23 cellular contexts compared by ENCODE assay signal in the genomic region with DNA sequence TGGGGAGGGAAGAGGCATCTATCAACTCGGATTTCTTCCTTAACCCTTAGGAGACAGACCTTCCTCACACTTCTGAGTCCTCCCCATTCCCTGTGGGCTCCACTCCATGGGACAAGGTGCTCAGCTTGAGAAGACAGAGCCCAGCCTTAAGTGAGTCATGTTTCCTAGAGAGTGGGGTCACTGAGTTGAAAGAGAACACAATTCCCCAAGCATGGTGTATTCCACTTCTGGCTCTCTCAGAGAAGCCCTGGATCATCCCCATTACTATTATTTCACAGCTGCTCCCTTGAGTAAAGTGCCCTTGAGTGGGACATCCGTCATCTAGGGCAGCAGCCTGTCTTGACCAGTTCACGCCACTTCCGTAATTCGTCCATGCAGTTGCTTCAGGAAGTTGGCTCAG.
A peak's percentile ranks its signal among the peaks of the same experiment; 100 is the strongest.
DNase-seq lines count a peak whose midpoint lies in the region; TF ChIP-seq lines count a peak whose summit lies in the region.
"Had no signal": no experiment of that assay in that cellular context is flagged by ENCODE, and none has a peak within 500 bp of the region (broad histone marks: within the 10 kb centered on the region; RNA-seq: fewer than 3 reads in every experiment).

No MANE protein-coding gene starts in this region.

- no peak overlapping the region for H2BK12ac ChIP-seq in neuronal stem cell (ENCODE audit: low read length)

- peaks cover 11% of the 10 kb centered on the region for H3K4me1 Mint-ChIP-seq in MCF 10A (ENCODE audit: insufficient read depth, unreplicated experiment)

- BruUV-seq in MCF 10A (replicated peaks; lab: Mats Ljungman, UMichigan), result no TSS peak

- no peak overlapping the region for H3K4ac ChIP-seq in neuronal stem cell (ENCODE audit: low read length)

- H3K9ac ChIP-seq in neuronal stem cell (ENCODE audit: low read depth, low read length, poor library complexity), result no peak overlapping the region

- no peak overlapping the region for H3K4me3 Mint-ChIP-seq in MCF 10A (ENCODE audit: unreplicated experiment)

- H3K79me1 ChIP-seq in neuronal stem cell (ENCODE audit: low read depth, low read length), result no peaks in the 10 kb centered on the region

- no peak overlapping the region for H3K27ac Mint-ChIP-seq in MCF 10A (ENCODE audit: low read depth, unreplicated experiment)

- H4K91ac ChIP-seq in neuronal stem cell (ENCODE audit: low read depth, low read length, poor library complexity), result no peak overlapping the region

- no peaks in the 10 kb centered on the region for H3K36me3 ChIP-seq in breast epithelium
- no peaks in the 10 kb centered on the region for H3K36me3 ChIP-seq in neuronal stem cell (replicated peaks in 1 of 2; ENCODE audit: control insufficient read depth in 2 of 2, insufficient read depth in 2 of 2, low read length in 2 of 2)
- H3K36me3 ChIP-seq: BE2C, MG63 had no signal

- H3K9me3 ChIP-seq in breast epithelium (peaks cover 0 to 8% of the 10 kb centered on the region in 2 donors), neuronal stem cell (replicated peaks in 1 of 2; ENCODE audit: control insufficient read depth in 2 of 2, insufficient read depth in 1 of 2, low read depth in 1 of 2, low read length in 2 of 2) (no peaks in the 10 kb centered on the region)
- H3K9me3 ChIP-seq: BE2C had no signal

- CTCF ChIA-PET in MCF 10A (lab: Yijun Ruan, JAX), result interaction anchor here (0.7 to 1.1 kb wide), 3 partner anchors 9 to 19 kb away, joined by 3 to 4 read pairs (median 3); no protein-coding TSS in a partner anchor

- no peak overlapping the region for H3K14ac ChIP-seq in neuronal stem cell (ENCODE audit: low read length)

- H2AFZ ChIP-seq in neuronal stem cell (ENCODE audit: low read length), result no peak overlapping the region

- POLR2A ChIA-PET in MCF 10A (lab: Yijun Ruan, JAX), result no interaction called here

- no peak overlapping the region for H2AK5ac ChIP-seq in neuronal stem cell (ENCODE audit: low read depth, low read length)

- no peak overlapping the region for H3K27ac ChIP-seq in breast epithelium
- no peak overlapping the region for H3K27ac ChIP-seq in neuronal stem cell (replicated peaks; ENCODE audit: low read length)
- H3K27ac ChIP-seq: HL-60, SK-N-MC had no signal

- peak overlapping the region; percentile 39 for H3K18ac ChIP-seq in neuronal stem cell (ENCODE audit: low read length)

- no peak overlapping the region for H3K23ac ChIP-seq in neuronal stem cell (ENCODE audit: low read depth, low read length, poor library complexity)

- no peak overlapping the region for H2BK5ac ChIP-seq in neuronal stem cell (ENCODE audit: low read length)

- H3K27me3 ChIP-seq in breast epithelium (no peaks in the 10 kb centered on the region), neuronal stem cell (ENCODE audit: control insufficient read depth in 3 of 3, insufficient read depth in 3 of 3, low read depth in 1 of 3, low read length in 3 of 3) (no peaks in the 10 kb centered on the region)
- H3K27me3 ChIP-seq: BE2C, MG63 had no signal

- peaks cover 12% of the 10 kb centered on the region for H3K27me3 Mint-ChIP-seq in MCF 10A (ENCODE audit: insufficient read depth, unreplicated experiment)

- H3K9me3 Mint-ChIP-seq in MCF 10A (ENCODE audit: unreplicated experiment), result no peaks in the 10 kb centered on the region

- no peak overlapping the region for H3K4me3 ChIP-seq in breast epithelium
- no peak overlapping the region for H3K4me3 ChIP-seq in epithelial cell of esophagus (ENCODE audit: low read length)
- no peak overlapping the region for H3K4me3 ChIP-seq in neuronal stem cell (ENCODE audit: low read length in 2 of 2)
- H3K4me3 ChIP-seq: MG63, SK-N-MC had no signal

- no peak overlapping the region for H2BK15ac ChIP-seq in neuronal stem cell (ENCODE audit: low read length)

- intact Hi-C loops in MCF 10A (cut with micrococcal nuclease), result loop anchor here (1.0 kb wide), 1 partner anchor 462 kb away; no protein-coding TSS in a partner anchor
- intact Hi-C loops in breast epithelium (cut with DNase I; ENCODE audit: low total_unique reads), result no loop called here

- H3K4me1 ChIP-seq in breast epithelium, result no peaks in the 10 kb centered on the region
- peaks cover 0 to 10% of the 10 kb centered on the region in 2 donors for H3K4me1 ChIP-seq in neuronal stem cell (ENCODE audit: control insufficient read depth in 2 of 2, insufficient read depth in 1 of 2, low read depth in 1 of 2, low read length in 2 of 2)

- TF ChIP-seq CTCF in MCF 10A (IDR thresholded peaks at IDR 0.05; ENCODE audit: unreplicated experiment) (no peak), breast epithelium (IDR thresholded peaks at IDR 0.05) (no peak), epithelial cell of esophagus (IDR thresholded peaks at IDR 0.05; ENCODE audit: insufficient read depth, low read depth, low read length, missing control alignments) (no peak)

- DNase-seq in MCF 10A (ENCODE audit: unreplicated experiment), result peak; percentile 44
- no peak for DNase-seq in breast epithelium (ENCODE audit: low spot score in 2 of 2)
- DNase-seq in epithelial cell of esophagus (ENCODE audit: low read depth), result peak; percentile 7
- no peak for DNase-seq in neuronal stem cell (ENCODE audit: low spot score)
- DNase-seq in iPS-NIHi7 (ENCODE audit: extremely low spot score), result no peak
- DNase-seq in kidney tubule cell (ENCODE audit: low spot score), result no peak
- DNase-seq in stimulated activated CD4-positive, alpha-beta T cell treated with anti-CD3 and anti-CD28 coated beads, Interleukin-1b, Interleukin-23, amount 100 ng/mL, for 48 hours, result no peak
- DNase-seq: 8988T, ACHN, BE2C, Calu3, DMS79 treated with DMSO at 0.1 percent for 48 hours, HCEC 1CT, Karpas-422, MG63, NCI-H1105 treated with DMSO at 0.1 percent for 48 hours, NCI-H146, NCI-H2029, NCI-H2227 treated with DMSO at 0.1 percent for 48 hours, NCI-H69, SHP77 treated with DMSO at 0.1 percent for 48 hours had no signal

- H3K36me3 Mint-ChIP-seq in MCF 10A (ENCODE audit: insufficient read depth, unreplicated experiment), result no peaks in the 10 kb centered on the region

- H3K4me2 ChIP-seq in neuronal stem cell (ENCODE audit: insufficient read depth, low read length, poor library complexity, severe bottlenecking), result no peak overlapping the region

- no peak overlapping the region for H4K8ac ChIP-seq in neuronal stem cell (ENCODE audit: low read depth, low read length)

- no CpG with 5 or more reads among the region's 5 CpGs for WGBS in neuronal stem cell (ENCODE audit: extremely low coverage in 2 of 2, insufficient read length in 2 of 2, insufficient replicate concordance in 1 of 2), 2 donors

- no peak overlapping the region for H2BK120ac ChIP-seq in neuronal stem cell (ENCODE audit: low read depth, low read length)

- TF ChIP-seq POLR2A in breast epithelium (IDR thresholded peaks at IDR 0.05), result no peak

Comparison
In these comparisons a context has a peak if more than half of its experiments do, and no peak if none do; other contexts are left out.
1. DNase-seq: peak in MCF 10A (single experiment) and epithelial cell of esophagus (single experiment); none in breast epithelium (0 of 2), neuronal stem cell (single experiment), iPS-NIHi7 (single experiment), kidney tubule cell (single experiment) and stimulated activated CD4-positive, alpha-beta T cell treated with anti-CD3 and anti-CD28 coated beads, Interleukin-1b, Interleukin-23, amount 100 ng/mL, for 48 hours (single experiment).